In the genomic region with DNA sequence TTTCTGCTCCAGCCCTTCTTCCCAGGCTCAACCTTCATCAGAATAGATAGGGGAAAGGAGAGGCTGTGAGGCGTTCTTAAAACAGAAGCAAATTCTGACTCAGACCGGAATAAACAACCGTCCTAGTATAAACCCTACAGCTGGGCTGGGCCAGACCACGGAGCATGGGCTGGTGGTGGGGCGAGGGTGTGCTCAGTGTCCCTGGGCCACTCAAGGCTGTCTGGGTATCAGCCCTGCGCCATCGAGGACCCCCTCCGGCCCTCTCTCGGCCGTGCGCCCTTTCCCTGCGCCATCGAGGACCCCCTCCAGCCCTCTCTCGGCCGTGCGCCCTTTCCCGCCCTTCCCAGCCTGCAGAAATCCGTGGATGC, we compare ENCODE assay signal across 8 cellular contexts. TPM values are rescaled to one million over a fixed set of nuclear protein-coding genes. Genes with fewer than 3 reads are reported as not detected.
A peak's percentile ranks its signal among the peaks of the same experiment; 100 is the strongest.
DNase-seq lines count a peak whose midpoint lies in the region; ATAC-seq and TF ChIP-seq lines count a peak whose summit lies in the region.

No MANE protein-coding gene starts in this region.

- H3K36me3 ChIP-seq in transverse colon = peaks cover 0 to 54% (median 32%) of the 10 kb centered on the region in 4 donors

- peak; percentile 47 for DNase-seq in AG08395 (ENCODE audit: low spot score)
- DNase-seq in astrocyte of the hippocampus (ENCODE audit: low read depth, low spot score) = peak; percentile 61
- no peak for DNase-seq in left lobe of liver (ENCODE audit: low spot score)
- peak; percentile 28 for DNase-seq in transverse colon
- no peak for DNase-seq in NCI-H1694 (lab: John Stamatoyannopoulos, UW)
- no peak for DNase-seq in SHP77 treated with DMSO at 0.1 percent for 48 hours (lab: John Stamatoyannopoulos, UW)

- no peaks in the 10 kb centered on the region for H3K27me3 ChIP-seq in transverse colon

- no peak for TF ChIP-seq POLR2A in transverse colon (IDR thresholded peaks at IDR 0.05)

- H3K4me3 ChIP-seq in transverse colon = peak overlapping the region in 3 of 4 donors; percentile 30 to 50 (median 34)

- no peak for TF ChIP-seq EP300 in transverse colon (IDR thresholded peaks at IDR 0.05; ENCODE audit: low read depth)

- TF ChIP-seq CTCF in transverse colon (IDR thresholded peaks at IDR 0.05) = no peak

- intact Hi-C loops in transverse colon (cut with DNase I; ENCODE audit: low total_unique reads) = loop anchor here (5.0 kb wide), 2 partner anchors 36 to 51 kb away; a partner anchor contains a TSS

- H3K9me3 ChIP-seq in transverse colon = no peaks in the 10 kb centered on the region

- ATAC-seq in HG02623 (IDR thresholded peaks at IDR 0.05; ENCODE audit: unreplicated experiment) = peak; percentile 45
- ATAC-seq in left lobe of liver = peak; percentile 14
- no peak for ATAC-seq in HG02588 (IDR thresholded peaks at IDR 0.05; ENCODE audit: unreplicated experiment)

- H3K27ac ChIP-seq in transverse colon = peak overlapping the region; percentile 67 to 87 (median 83)

- 8 to 41% methylated on average over 2 to 18 of the region's 18 CpGs for WGBS in transverse colon (ENCODE audit: low coverage in 1 of 2), 2 donors

- in situ Hi-C loops in transverse colon (cut with MboI; ENCODE audit: low pct_ligation_motif_present in 1 of 4, low pct_unique_long_range_greater_than_20kb in 1 of 4, low sequenced_read_pairs in 3 of 4) = no loop called here

- H3K4me1 ChIP-seq in transverse colon = peaks cover 7 to 25% (median 15%) of the 10 kb centered on the region in 4 donors

RNA-seq across cellular contexts. Expression of a gene that starts 36.0 kb away (rescaled TPM):
- total RNA-seq in left lobe of liver (25.1 TPM), transverse colon (100 to 1,000 TPM; 193 to 505 (median 387) TPM)

Comparison
In these comparisons a context has a peak if more than half of its experiments do, and no peak if none do; other contexts are left out.
1. DNase-seq: peak in AG08395 (single experiment), astrocyte of the hippocampus (single experiment) and transverse colon (single experiment); none in left lobe of liver (single experiment), NCI-H1694 (single experiment) and SHP77 treated with DMSO at 0.1 percent for 48 hours (single experiment).